Comparison of ENCODE assay signal across 17 cellular contexts in the genomic region with DNA sequence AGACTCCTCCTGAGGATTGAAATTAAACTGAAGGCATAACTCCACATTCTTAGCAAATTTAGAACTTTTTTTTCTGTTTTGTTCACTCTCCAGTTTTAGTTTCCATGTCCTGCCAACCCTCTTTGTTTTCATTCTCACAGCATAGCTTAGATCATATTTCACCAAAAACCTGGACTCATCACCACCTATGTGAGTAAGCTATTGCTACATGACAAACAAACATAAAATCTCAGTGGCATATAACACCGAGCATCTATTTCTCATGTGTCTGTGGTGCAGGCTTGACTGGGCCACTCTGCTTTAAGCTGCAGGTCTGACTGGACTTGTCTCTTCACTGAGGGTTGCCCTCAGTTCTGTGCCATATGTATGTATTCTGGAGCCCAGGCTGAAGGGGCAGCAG.
A peak's percentile ranks its signal among the peaks of the same experiment; 100 is the strongest.
DNase-seq lines count a peak whose midpoint lies in the region; ATAC-seq and TF ChIP-seq lines count a peak whose summit lies in the region.
"Had no signal": no experiment of that assay in that cellular context is flagged by ENCODE, and none has a peak within 500 bp of the region (broad histone marks: within the 10 kb centered on the region; RNA-seq: fewer than 3 reads in every experiment).

No MANE protein-coding gene starts in this region.

- intact Hi-C loops in left colon (cut with DNase I, micrococcal nuclease) = no loop called here

- DNase-seq in ELR (ENCODE audit: low read depth) (peak; percentile 9), M059J (ENCODE audit: low read depth) (peak; percentile 15), epithelial cell of esophagus (ENCODE audit: low read depth) (peak; percentile 54), myocyte (ENCODE audit: low read depth) (peak; percentile 30), left colon (no peak)
- DNase-seq: BE2C; CD4-positive, alpha-beta memory T cell; DMS79; KG1; MM.1S; NCI-H1105 treated with DMSO at 0.1 percent for 48 hours; NCI-H187; NCI-H510A; SIG-M5 had no signal

- H3K4me3 ChIP-seq in epithelial cell of esophagus (ENCODE audit: low read length) = no peak overlapping the region
- H3K4me3 ChIP-seq: GM23338 had no signal

- ATAC-seq in HG03342 (IDR thresholded peaks at IDR 0.05; ENCODE audit: unreplicated experiment) (no peak), left colon (no peak), HG03354 (IDR thresholded peaks at IDR 0.05; ENCODE audit: poor library complexity, severe bottlenecking, unreplicated experiment) (no peak)
- ATAC-seq: GM23338 had no signal

- no peak for TF ChIP-seq CTCF in epithelial cell of esophagus (IDR thresholded peaks at IDR 0.05; ENCODE audit: insufficient read depth, low read depth, low read length, missing control alignments)

Comparison
In these comparisons a context has a peak if more than half of its experiments do, and no peak if none do; other contexts are left out.
1. DNase-seq: peak in ELR (single experiment), M059J (single experiment), epithelial cell of esophagus (single experiment) and myocyte (single experiment); none in left colon (0 of 2).